Comparison of ENCODE assay signal across 7 cellular contexts in genomic region chr19:47778089-47778953, GRCh38.
DNase-seq lines count a peak whose midpoint lies in the region; ATAC-seq lines count a peak whose summit lies in the region.

Gene SELENOW (plus strand): TSS chr19:47778703. CDS start chr19:47778786, 83 bp downstream.

- H3K27ac ChIP-seq in caudate nucleus (ENCODE audit: low read depth, low read length), result peak within 1 kb of the TSS; percentile 100

- DNase-seq in NCI-H2171 treated with DMSO at 0.1 percent for 48 hours (lab: John Stamatoyannopoulos, UW) (peak; percentile 63), caudate nucleus (lab: John Stamatoyannopoulos, UW) (peak in 59 of 61 donors; percentile 19 to 95 (median 81)), islet precursor cell (peak; percentile 92)
- peak; percentile 49 for DNase-seq in activated CD4-positive, CD25-positive, alpha-beta regulatory T cell treated with anti-CD3 and anti-CD28 coated beads, Interleukin-2, amount 50 U/mL, for 16 hours (ENCODE audit: low read depth, low spot score)
- DNase-seq in stimulated activated CD4-positive, alpha-beta T cell treated with anti-CD3 and anti-CD28 coated beads, Interleukin-12 subunit alpha, Interleukin-12 subunit beta, amount 100 ng/mL, for 4 hours, result peak; percentile 77

- ATAC-seq in GM18511 (IDR thresholded peaks at IDR 0.05; ENCODE audit: unreplicated experiment) (peak; percentile 87), HG03064 (IDR thresholded peaks at IDR 0.05; ENCODE audit: low read depth, unreplicated experiment) (peak; percentile 70)

Comparison
In these comparisons a context has a peak if more than half of its experiments do, and no peak if none do; other contexts are left out.
1. Peak in every context shown above with its lines: DNase-seq, ATAC-seq and H3K27ac ChIP-seq.